28 cellular contexts compared by ENCODE assay signal in the genomic region with DNA sequence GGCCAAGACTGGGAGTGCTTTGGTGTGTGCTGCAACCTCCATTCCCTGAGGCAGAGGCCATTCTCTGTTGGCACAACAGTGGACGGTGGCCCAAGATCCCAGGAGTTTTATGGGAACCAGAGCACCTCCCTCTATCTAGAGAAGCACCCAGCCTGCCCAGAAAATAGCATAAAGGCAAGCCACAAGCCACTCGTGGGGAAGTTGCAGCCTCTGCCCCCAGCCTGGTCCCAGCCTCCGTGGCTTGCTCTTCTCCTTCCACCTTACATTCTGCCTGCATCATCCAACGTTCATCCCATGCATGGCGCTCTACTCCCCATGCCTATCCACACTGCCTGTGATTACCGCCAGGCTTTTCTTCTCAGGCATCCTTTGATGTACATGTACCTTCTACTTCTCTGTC. TPM values are rescaled to one million over a fixed set of nuclear protein-coding genes. Genes with fewer than 3 reads are reported as not detected.
DNase-seq lines count a peak whose midpoint lies in the region; ATAC-seq and TF ChIP-seq lines count a peak whose summit lies in the region.
"Had no signal": no experiment of that assay in that cellular context is flagged by ENCODE, and none has a peak within 500 bp of the region (broad histone marks: within the 10 kb centered on the region; RNA-seq: fewer than 3 reads in every experiment).

No MANE protein-coding gene starts in this region.

- TF ChIP-seq POLR2A in spleen (IDR thresholded peaks at IDR 0.05) = no peak

- H3K4me1 ChIP-seq in spleen (peaks cover 5 to 95% (median 54%) of the 10 kb centered on the region in 6 donors), endodermal cell (ENCODE audit: control insufficient read depth, insufficient read depth, low read length) (no peaks in the 10 kb centered on the region)
- H3K4me1 ChIP-seq: adrenal gland, BE2C, body of pancreas, SJSA1 had no signal

- H3K4me3 ChIP-seq in H7 (ENCODE audit: insufficient read depth, low read depth, low read length) (no peak overlapping the region), spleen (no peak overlapping the region), endodermal cell (ENCODE audit: low read length) (no peak overlapping the region)
- H3K4me3 ChIP-seq: adrenal gland, body of pancreas, heart left ventricle, SJSA1 had no signal

- peak overlapping the region; percentile 13 for H3K27ac Mint-ChIP-seq in activated T-cell treated with anti-CD3 and anti-CD28 coated beads, Interleukin-2, amount 50 U/mL, for 24 hours
- peak overlapping the region; percentile 72 for H3K27ac Mint-ChIP-seq in central memory CD8-positive, alpha-beta T cell (ENCODE audit: low read depth)
- no peak overlapping the region for H3K27ac Mint-ChIP-seq in mesothelial cell of epicardium
- no peak overlapping the region for H3K27ac Mint-ChIP-seq in endodermal cell
- H3K27ac Mint-ChIP-seq: activated CD4-positive, alpha-beta T cell treated with anti-CD3 and anti-CD28 coated beads, Interleukin-2, amount 10 ng/mL, durations not matched to agents 24 days and 14 days; type B pancreatic cell had no signal

- no peaks in the 10 kb centered on the region for H3K9me3 ChIP-seq in spleen
- H3K9me3 ChIP-seq in endodermal cell (ENCODE audit: control insufficient read depth, low read length) = no peaks in the 10 kb centered on the region
- H3K9me3 ChIP-seq: adrenal gland, BE2C, body of pancreas, heart left ventricle, SJSA1 had no signal

- H3K4me3 Mint-ChIP-seq in activated T-cell treated with anti-CD3 and anti-CD28 coated beads, Interleukin-2, amount 50 U/mL, for 24 hours = no peak overlapping the region
- peak overlapping the region; percentile 33 for H3K4me3 Mint-ChIP-seq in central memory CD8-positive, alpha-beta T cell
- H3K4me3 Mint-ChIP-seq in mesothelial cell of epicardium = no peak overlapping the region
- no peak overlapping the region for H3K4me3 Mint-ChIP-seq in endodermal cell
- H3K4me3 Mint-ChIP-seq: activated CD4-positive, alpha-beta T cell treated with anti-CD3 and anti-CD28 coated beads, Interleukin-2, amount 10 ng/mL, durations not matched to agents 24 days and 14 days; T-helper 17 cell; type B pancreatic cell had no signal

- H3K27me3 ChIP-seq in H7 (ENCODE audit: control insufficient read depth, insufficient read depth, low read length) = no peaks in the 10 kb centered on the region
- H3K27me3 ChIP-seq in spleen (replicated peaks in 1 of 7) = no peaks in the 10 kb centered on the region
- H3K27me3 ChIP-seq in endodermal cell (ENCODE audit: control insufficient read depth, insufficient read depth, low read length, poor library complexity, severe bottlenecking) = no peaks in the 10 kb centered on the region
- H3K27me3 ChIP-seq: adrenal gland, BE2C, body of pancreas, heart left ventricle, SJSA1 had no signal

- H3K9ac ChIP-seq in endodermal cell (ENCODE audit: extremely low read depth, low read length, poor library complexity, severe bottlenecking) = no peak overlapping the region

- H3K4me1 Mint-ChIP-seq in activated T-cell treated with anti-CD3 and anti-CD28 coated beads, Interleukin-2, amount 50 U/mL, for 24 hours (ENCODE audit: low read depth) = peaks cover 80% of the 10 kb centered on the region
- H3K4me1 Mint-ChIP-seq in central memory CD8-positive, alpha-beta T cell = peaks cover 49% of the 10 kb centered on the region
- H3K4me1 Mint-ChIP-seq in mesothelial cell of epicardium (no peaks in the 10 kb centered on the region), endodermal cell (no peaks in the 10 kb centered on the region)

- WGBS in spleen, 5 donors = 46 to 72% (median 60%) methylated on average over 5 to 6 of the region's 6 CpGs
- 93 to 94% methylated on average over 2 to 6 of the region's 6 CpGs for WGBS in endodermal cell (ENCODE audit: insufficient coverage in 1 of 2, insufficient read length in 1 of 2), 2 experiments

- no peaks in the 10 kb centered on the region for H3K27me3 Mint-ChIP-seq in activated T-cell treated with anti-CD3 and anti-CD28 coated beads, Interleukin-2, amount 50 U/mL, for 24 hours
- H3K27me3 Mint-ChIP-seq in central memory CD8-positive, alpha-beta T cell = no peaks in the 10 kb centered on the region
- no peaks in the 10 kb centered on the region for H3K27me3 Mint-ChIP-seq in mesothelial cell of epicardium (ENCODE audit: low read depth)
- no peaks in the 10 kb centered on the region for H3K27me3 Mint-ChIP-seq in endodermal cell (ENCODE audit: insufficient read depth)
- H3K27me3 Mint-ChIP-seq: activated CD4-positive, alpha-beta T cell treated with anti-CD3 and anti-CD28 coated beads, Interleukin-2, amount 10 ng/mL, durations not matched to agents 24 days and 14 days; T-helper 17 cell; type B pancreatic cell had no signal

- H3K27ac ChIP-seq in spleen (peak overlapping the region in 5 of 8 donors; percentile 15 to 88 (median 81)), endodermal cell (ENCODE audit: low read depth, low read length) (no peak overlapping the region)
- H3K27ac ChIP-seq: adrenal gland, body of pancreas, epithelial cell of prostate, SJSA1, VCaP had no signal

- no peak for ATAC-seq in central memory CD8-positive, alpha-beta T cell (replicated peaks; ENCODE audit: extremely low read depth, poor library complexity, severe bottlenecking)
- ATAC-seq: body of pancreas, heart left ventricle, right cardiac atrium, T-helper 17 cell had no signal

- H3K36me3 ChIP-seq in H7 (replicated peaks; ENCODE audit: control insufficient read depth, insufficient read depth, low read length) (peaks cover 1% of the 10 kb centered on the region), spleen (peaks cover 7 to 87% (median 71%) of the 10 kb centered on the region in 6 donors), endodermal cell (ENCODE audit: control insufficient read depth, insufficient read depth, low read length) (peaks cover 79% of the 10 kb centered on the region)
- H3K36me3 ChIP-seq: BE2C had no signal

- TF ChIP-seq CTCF in spleen (IDR thresholded peaks at IDR 0.05 in 8 of 11, conservative IDR thresholded peaks at IDR 0.05 in 3 of 11) (no peak), mesothelial cell of epicardium (IDR thresholded peaks at IDR 0.05; ENCODE audit: unreplicated experiment) (no peak), endodermal cell (conservative IDR thresholded peaks at IDR 0.05) (no peak)

- H3K9me3 Mint-ChIP-seq in activated T-cell treated with anti-CD3 and anti-CD28 coated beads, Interleukin-2, amount 50 U/mL, for 24 hours = no peaks in the 10 kb centered on the region
- H3K9me3 Mint-ChIP-seq in central memory CD8-positive, alpha-beta T cell = no peaks in the 10 kb centered on the region
- H3K9me3 Mint-ChIP-seq in mesothelial cell of epicardium = no peaks in the 10 kb centered on the region
- no peaks in the 10 kb centered on the region for H3K9me3 Mint-ChIP-seq in endodermal cell
- H3K9me3 Mint-ChIP-seq: activated CD4-positive, alpha-beta T cell treated with anti-CD3 and anti-CD28 coated beads, Interleukin-2, amount 10 ng/mL, durations not matched to agents 24 days and 14 days; type B pancreatic cell had no signal

- peaks cover 82% of the 10 kb centered on the region for H3K36me3 Mint-ChIP-seq in activated T-cell treated with anti-CD3 and anti-CD28 coated beads, Interleukin-2, amount 50 U/mL, for 24 hours (ENCODE audit: low read depth)
- peaks cover 51% of the 10 kb centered on the region for H3K36me3 Mint-ChIP-seq in central memory CD8-positive, alpha-beta T cell (ENCODE audit: insufficient read depth)
- H3K36me3 Mint-ChIP-seq in mesothelial cell of epicardium = peaks cover 2% of the 10 kb centered on the region
- peaks cover 55% of the 10 kb centered on the region for H3K36me3 Mint-ChIP-seq in endodermal cell (ENCODE audit: low read depth)

- DNase-seq in activated T-cell treated with anti-CD3 and anti-CD28 coated beads, Interleukin-2, amount 50 U/mL, for 24 hours = no peak
- no peak for DNase-seq in activated T-cell treated with anti-CD3 and anti-CD28 coated beads, Interleukin-2, amount 50 U/mL, for 48 hours
- DNase-seq in H7 = peak; percentile 11
- DNase-seq in central memory CD8-positive, alpha-beta T cell (ENCODE audit: low spot score in 2 of 2) = no peak
- peak; percentile 80 for DNase-seq in spleen
- DNase-seq in mesothelial cell of epicardium (ENCODE audit: low spot score in 2 of 2, unreplicated experiment in 2 of 2) = no peak
- DNase-seq in RPMI8226 = no peak
- no peak for DNase-seq in endodermal cell
- DNase-seq: ACHN; activated CD4-positive, alpha-beta T cell treated with anti-CD3 and anti-CD28 coated beads, Interleukin-2, amount 10 ng/mL, durations not matched to agents 24 days and 14 days; activated CD8-positive, alpha-beta memory T cell treated with anti-CD3 and anti-CD28 coated beads, Interleukin-2, amount 50 U/mL, for 48 hours; adrenal gland; BE2C; body of pancreas; Calu3; DND-41; HCEC 1CT; heart left ventricle; kidney; NCI-H1417 treated with DMSO at 0.1 percent for 48 hours; NCI-H2081 treated with DMSO at 0.1 percent for 48 hours; NCI-H82; right cardiac atrium; T-helper 17 cell had no signal

- intact Hi-C loops in spleen (cut with DNase I; ENCODE audit: low total_unique reads) = no loop called here

RNA-seq across cellular contexts. Expression of a gene that starts 15.8 kb away (rescaled TPM):
- total RNA-seq in H7 (2014; rRNA removed; shearing (Covaris generic)) = 3.6 and 4.3 TPM in 2 replicates
- total RNA-seq in spleen = 100 to 1,000 TPM in 1 of 7 donors, 10 to 100 TPM in 6; 38.0 to 100 (median 56.6) TPM
- 1 to 10 TPM; 2.9 to 8.4 (median 5.0) TPM for polyA plus RNA-seq in spleen
- 11.1 to 11.8 TPM (median 11.8 TPM) in 3 replicates for total RNA-seq in mesothelial cell of epicardium
- total RNA-seq in endodermal cell = 10 to 100 TPM; 14.8 to 16.0 TPM
- 5.2 TPM for polyA plus RNA-seq in endodermal cell (2013, experiment 1 of 2)
- polyA plus RNA-seq in endodermal cell (2013, experiment 2 of 2) = 7.0 TPM

RNA-seq across cellular contexts. Expression of a gene that starts 20.5 kb away (rescaled TPM):
- total RNA-seq in H7 (2014; rRNA removed; shearing (Covaris generic)) = 2.2 and 2.3 TPM in 2 replicates
- total RNA-seq in spleen = 1 to 10 TPM in 3 of 7 donors, under 1 TPM in 4; 0.72 to 3.6 (median 0.98) TPM
- under 1 TPM; 0.03 to 0.19 (median 0.15) TPM for polyA plus RNA-seq in spleen
- total RNA-seq in mesothelial cell of epicardium = 1.0 to 1.1 TPM (median 1.1 TPM) in 3 replicates
- 10 to 100 TPM in 1 of 2 donors, 1 to 10 TPM in 1; 8.9 to 10.9 TPM for total RNA-seq in endodermal cell
- polyA plus RNA-seq in endodermal cell (2013, experiment 1 of 2) = 9.9 TPM
- polyA plus RNA-seq in endodermal cell (2013, experiment 2 of 2) = 7.9 TPM

RNA-seq across cellular contexts. Expression of a gene that starts 58.5 kb away (rescaled TPM):
- total RNA-seq in H7 (2014; rRNA removed; shearing (Covaris generic)) = 127 and 142 TPM in 2 replicates
- 10 to 100 TPM; 27.9 to 40.8 (median 31.6) TPM for total RNA-seq in spleen
- 10 to 100 TPM; 25.4 to 47.6 (median 33.0) TPM for polyA plus RNA-seq in spleen
- 42.3 to 47.1 TPM (median 42.6 TPM) in 3 replicates for total RNA-seq in mesothelial cell of epicardium
- total RNA-seq in endodermal cell = 10 to 100 TPM; 39.4 to 53.0 TPM
- polyA plus RNA-seq in endodermal cell (2013, experiment 1 of 2) = 40.5 TPM
- 36.8 TPM for polyA plus RNA-seq in endodermal cell (2013, experiment 2 of 2)

Comparison
In these comparisons a context has a peak if more than half of its experiments do, and no peak if none do; other contexts are left out.
1. DNase-seq: peak in H7 (single experiment) and spleen (single experiment); none in activated T-cell treated with anti-CD3 and anti-CD28 coated beads, Interleukin-2, amount 50 U/mL, for 24 hours (single experiment), activated T-cell treated with anti-CD3 and anti-CD28 coated beads, Interleukin-2, amount 50 U/mL, for 48 hours (0 of 2), central memory CD8-positive, alpha-beta T cell (0 of 2), mesothelial cell of epicardium (0 of 2), RPMI8226 (single experiment) and endodermal cell (single experiment).
2. H3K27ac Mint-ChIP-seq: peak in activated T-cell treated with anti-CD3 and anti-CD28 coated beads, Interleukin-2, amount 50 U/mL, for 24 hours (single experiment) and central memory CD8-positive, alpha-beta T cell (single experiment); none in mesothelial cell of epicardium (single experiment) and endodermal cell (single experiment).